1 cellular context compared by ENCODE assay signal in the genomic region with DNA sequence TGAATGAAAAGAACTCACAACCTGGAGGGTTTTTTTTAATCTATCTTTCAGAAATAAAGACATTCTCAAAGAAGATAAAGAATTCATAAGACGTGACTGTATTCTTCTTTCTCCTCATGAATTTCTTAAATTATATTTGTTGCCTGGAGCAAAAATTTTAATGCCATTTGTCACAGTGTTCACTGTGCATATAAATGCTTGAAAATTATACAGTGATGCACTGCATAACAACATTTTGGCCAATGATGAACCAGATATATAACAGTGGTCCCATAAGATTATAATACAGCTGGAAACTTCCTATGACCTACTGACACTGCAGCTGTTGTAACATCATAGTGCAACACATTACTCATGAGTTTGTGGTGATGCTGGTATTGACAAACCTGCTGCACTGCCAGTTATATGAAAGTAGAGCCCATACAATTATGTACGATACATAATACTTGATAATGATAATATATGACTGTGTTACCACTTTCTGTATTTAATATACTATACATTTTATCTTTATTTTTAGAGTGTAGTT.
TF ChIP-seq lines count a peak whose summit lies in the region.

No MANE protein-coding gene starts in this region.

TF ChIP-seq in HepG2, 621 proteins besides CTCF, POLR2A, EP300 and RAD21 (continued from another document):
- TF ChIP-seq, protein P1, sequence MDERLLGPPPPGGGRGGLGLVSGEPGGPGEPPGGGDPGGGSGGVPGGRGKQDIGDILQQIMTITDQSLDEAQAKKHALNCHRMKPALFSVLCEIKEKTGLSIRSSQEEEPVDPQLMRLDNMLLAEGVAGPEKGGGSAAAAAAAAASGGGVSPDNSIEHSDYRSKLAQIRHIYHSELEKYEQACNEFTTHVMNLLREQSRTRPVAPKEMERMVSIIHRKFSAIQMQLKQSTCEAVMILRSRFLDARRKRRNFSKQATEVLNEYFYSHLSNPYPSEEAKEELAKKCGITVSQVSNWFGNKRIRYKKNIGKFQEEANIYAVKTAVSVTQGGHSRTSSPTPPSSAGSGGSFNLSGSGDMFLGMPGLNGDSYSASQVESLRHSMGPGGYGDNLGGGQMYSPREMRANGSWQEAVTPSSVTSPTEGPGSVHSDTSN (CRISPR knock-in tag; IDR thresholded peaks at IDR 0.05), result no peak
- TF ChIP-seq, protein P2, sequence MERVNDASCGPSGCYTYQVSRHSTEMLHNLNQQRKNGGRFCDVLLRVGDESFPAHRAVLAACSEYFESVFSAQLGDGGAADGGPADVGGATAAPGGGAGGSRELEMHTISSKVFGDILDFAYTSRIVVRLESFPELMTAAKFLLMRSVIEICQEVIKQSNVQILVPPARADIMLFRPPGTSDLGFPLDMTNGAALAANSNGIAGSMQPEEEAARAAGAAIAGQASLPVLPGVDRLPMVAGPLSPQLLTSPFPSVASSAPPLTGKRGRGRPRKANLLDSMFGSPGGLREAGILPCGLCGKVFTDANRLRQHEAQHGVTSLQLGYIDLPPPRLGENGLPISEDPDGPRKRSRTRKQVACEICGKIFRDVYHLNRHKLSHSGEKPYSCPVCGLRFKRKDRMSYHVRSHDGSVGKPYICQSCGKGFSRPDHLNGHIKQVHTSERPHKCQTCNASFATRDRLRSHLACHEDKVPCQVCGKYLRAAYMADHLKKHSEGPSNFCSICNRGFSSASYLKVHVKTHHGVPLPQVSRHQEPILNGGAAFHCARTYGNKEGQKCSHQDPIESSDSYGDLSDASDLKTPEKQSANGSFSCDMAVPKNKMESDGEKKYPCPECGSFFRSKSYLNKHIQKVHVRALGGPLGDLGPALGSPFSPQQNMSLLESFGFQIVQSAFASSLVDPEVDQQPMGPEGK (CRISPR knock-in tag; IDR thresholded peaks at IDR 0.05), result no peak
- no peak for TF ChIP-seq SETDB1 (CRISPR knock-in tag; IDR thresholded peaks at IDR 0.05; ENCODE audit: borderline replicate concordance)
